18 cellular contexts compared by ENCODE assay signal in the genomic region with DNA sequence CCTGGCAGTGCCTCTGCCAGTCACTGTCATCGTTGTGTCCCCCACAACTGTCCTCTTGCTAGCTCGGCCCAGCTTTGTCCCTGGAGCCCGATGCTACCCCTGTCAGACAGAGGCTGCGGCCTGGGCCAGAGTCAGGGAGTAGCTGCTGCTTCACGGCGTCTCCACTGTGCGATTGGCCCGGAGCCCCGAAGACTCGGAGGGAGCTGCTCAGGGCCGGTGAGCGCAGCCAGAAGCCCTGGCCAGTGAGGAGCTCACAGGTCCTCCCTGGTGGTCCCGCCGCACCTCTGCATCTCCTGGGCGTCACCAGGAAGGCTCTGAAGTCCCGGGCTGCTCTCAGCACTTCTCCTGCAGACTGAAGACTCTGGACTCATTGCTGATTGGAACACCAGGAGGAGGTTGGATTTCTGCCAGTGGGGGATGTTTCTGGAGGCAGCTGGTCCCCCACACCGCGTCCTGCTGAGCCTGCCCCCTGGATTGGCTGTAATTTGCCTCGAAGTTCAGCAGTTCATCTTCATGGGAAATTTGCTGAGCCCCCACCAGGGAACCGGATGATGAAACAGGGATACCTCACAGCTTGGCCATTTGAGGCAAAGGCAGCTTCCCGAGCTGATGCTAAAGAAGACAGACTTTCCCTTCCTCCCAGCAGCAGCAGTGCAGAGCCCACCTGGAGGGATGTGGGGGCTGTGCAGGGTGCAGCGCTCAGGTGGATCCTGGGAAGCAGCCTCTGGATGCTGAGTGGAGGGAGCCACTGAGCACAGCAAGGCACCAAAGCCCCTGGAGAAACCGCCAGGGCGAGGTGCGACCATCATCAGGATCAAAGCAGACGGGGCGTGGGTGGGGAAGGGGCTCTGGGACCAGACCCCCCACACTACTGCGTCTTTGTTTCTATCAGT. TPM values are rescaled to one million over a fixed set of nuclear protein-coding genes. Genes with fewer than 3 reads are reported as not detected.
DNase-seq lines count a peak whose midpoint lies in the region; ATAC-seq and TF ChIP-seq lines count a peak whose summit lies in the region.
"Had no signal": no experiment of that assay in that cellular context is flagged by ENCODE, and none has a peak within 500 bp of the region (broad histone marks: within the 10 kb centered on the region; RNA-seq: fewer than 3 reads in every experiment).

No MANE protein-coding gene starts in this region.

- H3K27me3 ChIP-seq in BE2C (no peaks in the 10 kb centered on the region), brain microvascular endothelial cell (replicated peaks) (no peaks in the 10 kb centered on the region)
- H3K27me3 ChIP-seq: MG63, right lobe of liver, SJSA1 had no signal

- no peak for TF ChIP-seq CTCF in BE2C (IDR thresholded peaks at IDR 0.05; ENCODE audit: low read depth, low read length)
- TF ChIP-seq CTCF in HEK293 (tag by site-specific recombination; IDR thresholded peaks at IDR 0.05): no peak
- no peak for TF ChIP-seq CTCF in brain microvascular endothelial cell (IDR thresholded peaks at IDR 0.05; ENCODE audit: low read depth, low read length, missing control alignments)

- H3K4me1 Mint-ChIP-seq in naive thymus-derived CD8-positive, alpha-beta T cell: peaks cover 15 to 42% (median 32%) of the 10 kb centered on the region in 4 donors

- no peak overlapping the region for H3K4me3 ChIP-seq in BE2C (ENCODE audit: low read depth, low read length)
- no peak overlapping the region for H3K4me3 ChIP-seq in HEK293 (ENCODE audit: low read depth, low read length)
- H3K4me3 ChIP-seq in brain microvascular endothelial cell (ENCODE audit: low read depth, low read length): no peak overlapping the region
- H3K4me3 ChIP-seq: MG63, right lobe of liver, SJSA1, thoracic aorta had no signal

- H3K4me3 Mint-ChIP-seq in naive thymus-derived CD8-positive, alpha-beta T cell: no peak overlapping the region
- H3K4me3 Mint-ChIP-seq: effector memory CD8-positive, alpha-beta T cell had no signal

- CTCF ChIA-PET in HEK293 (lab: Yijun Ruan, JAX): interaction anchor here (0.7 kb wide), 1 partner anchor 88 kb away, joined by 3 read pairs; no protein-coding TSS in a partner anchor

- DNase-seq in BE2C (peak; percentile 72), brain microvascular endothelial cell (peak; percentile 83), retina (no peak), OCI-M2 (lab: John Stamatoyannopoulos, UW; ENCODE audit: unreplicated experiment) (no peak), G401 (ENCODE audit: low spot score) (no peak)
- DNase-seq in naive thymus-derived CD8-positive, alpha-beta T cell: no peak
- DNase-seq: central memory CD4-positive, alpha-beta T cell; effector memory CD8-positive, alpha-beta T cell; hippocampal formation; left cardiac atrium; MG63; NCI-H146; right lobe of liver; T1000 had no signal

- H3K36me3 Mint-ChIP-seq in naive thymus-derived CD8-positive, alpha-beta T cell: peaks cover 0 to 56% (median 5%) of the 10 kb centered on the region in 3 donors

- no peak overlapping the region for H3K27ac ChIP-seq in HEK293 (ENCODE audit: extremely low read depth, low read depth, low read length)
- H3K27ac ChIP-seq in brain microvascular endothelial cell: no peak overlapping the region
- H3K27ac ChIP-seq: right lobe of liver, SJSA1, thoracic aorta had no signal

- ATAC-seq in naive thymus-derived CD8-positive, alpha-beta T cell: no peak
- ATAC-seq in GM19452 (IDR thresholded peaks at IDR 0.05; ENCODE audit: unreplicated experiment): no peak
- ATAC-seq: effector memory CD8-positive, alpha-beta T cell; left cardiac atrium; right lobe of liver had no signal

- H3K36me3 ChIP-seq in BE2C (peaks cover 7% of the 10 kb centered on the region; the same call in 1 of the 2 replicates), HEK293 (ENCODE audit: control insufficient read depth in 2 of 2, insufficient read depth in 1 of 2, low read length in 2 of 2) (peaks cover 0 to 40% of the 10 kb centered on the region in 2 experiments; a peak in 1 of 3 replicates), brain microvascular endothelial cell (replicated peaks) (peaks cover 11% of the 10 kb centered on the region)
- H3K36me3 ChIP-seq: SJSA1 had no signal

- H3K27ac Mint-ChIP-seq in naive thymus-derived CD8-positive, alpha-beta T cell: peak overlapping the region in 7 of 10 donors; percentile 8 to 72 (median 36)

- no peaks in the 10 kb centered on the region for H3K9me3 Mint-ChIP-seq in naive thymus-derived CD8-positive, alpha-beta T cell
- H3K9me3 Mint-ChIP-seq: effector memory CD8-positive, alpha-beta T cell had no signal

- in situ Hi-C loops in brain microvascular endothelial cell (cut with HindIII; ENCODE audit: low pct_ligation_motif_present, low sequenced_read_pairs): no loop called here
- in situ Hi-C loops in G401 (cut with HindIII; ENCODE audit: low sequenced_read_pairs): no loop called here

- H3K27me3 Mint-ChIP-seq in naive thymus-derived CD8-positive, alpha-beta T cell: no peaks in the 10 kb centered on the region
- H3K27me3 Mint-ChIP-seq: effector memory CD8-positive, alpha-beta T cell had no signal

- H3K4me1 ChIP-seq in BE2C: peaks cover 16% of the 10 kb centered on the region
- no peaks in the 10 kb centered on the region; the same call in 1 of the 2 replicates for H3K4me1 ChIP-seq in HEK293 (ENCODE audit: control insufficient read depth, insufficient read depth, low read length)

- H3K9me3 ChIP-seq in BE2C (no peaks in the 10 kb centered on the region), HEK293 (ENCODE audit: control insufficient read depth, insufficient read depth, low read depth, low read length) (no peaks in the 10 kb centered on the region)
- H3K9me3 ChIP-seq: MG63, right lobe of liver, SJSA1, thoracic aorta had no signal

- POLR2A ChIA-PET in HEK293 (lab: Yijun Ruan, JAX): interaction anchor here (0.6 kb wide), 1 partner anchor 30 kb away, joined by 5 read pairs; no protein-coding TSS in a partner anchor
- POLR2A ChIA-PET in naive thymus-derived CD8-positive, alpha-beta T cell (lab: Charles Lee): interaction anchor here (3.4 to 10.6 kb wide), 2 partner anchors 12 to 43 kb away, joined by 28 to 142 read pairs; a partner anchor contains a TSS

TF ChIP-seq in HEK293, 187 proteins besides CTCF, POLR2A, EP300 and RAD21:
- TF ChIP-seq MZF1 (tag by site-specific recombination; IDR thresholded peaks at IDR 0.05; ENCODE audit: borderline replicate concordance) (no peak), ZIC2 (tag by site-specific recombination; IDR thresholded peaks at IDR 0.05) (peak; percentile 98), GLIS1 (tag by site-specific recombination; IDR thresholded peaks at IDR 0.05) (peak; percentile 92)
- TF ChIP-seq, protein P1, sequence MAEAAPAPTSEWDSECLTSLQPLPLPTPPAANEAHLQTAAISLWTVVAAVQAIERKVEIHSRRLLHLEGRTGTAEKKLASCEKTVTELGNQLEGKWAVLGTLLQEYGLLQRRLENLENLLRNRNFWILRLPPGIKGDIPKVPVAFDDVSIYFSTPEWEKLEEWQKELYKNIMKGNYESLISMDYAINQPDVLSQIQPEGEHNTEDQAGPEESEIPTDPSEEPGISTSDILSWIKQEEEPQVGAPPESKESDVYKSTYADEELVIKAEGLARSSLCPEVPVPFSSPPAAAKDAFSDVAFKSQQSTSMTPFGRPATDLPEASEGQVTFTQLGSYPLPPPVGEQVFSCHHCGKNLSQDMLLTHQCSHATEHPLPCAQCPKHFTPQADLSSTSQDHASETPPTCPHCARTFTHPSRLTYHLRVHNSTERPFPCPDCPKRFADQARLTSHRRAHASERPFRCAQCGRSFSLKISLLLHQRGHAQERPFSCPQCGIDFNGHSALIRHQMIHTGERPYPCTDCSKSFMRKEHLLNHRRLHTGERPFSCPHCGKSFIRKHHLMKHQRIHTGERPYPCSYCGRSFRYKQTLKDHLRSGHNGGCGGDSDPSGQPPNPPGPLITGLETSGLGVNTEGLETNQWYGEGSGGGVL (tag by site-specific recombination; IDR thresholded peaks at IDR 0.05): peak; percentile 51; the same call in 1 of the 2 replicates

RNA-seq across cellular contexts. Expression of a gene that starts 45.6 kb away (rescaled TPM):
- 95.4 TPM for polyA plus RNA-seq in BE2C (2012; ENCODE audit: insufficient read depth, insufficient read length, low read depth)
- 100 to 1,000 TPM; 117 to 124 TPM for total RNA-seq in naive thymus-derived CD8-positive, alpha-beta T cell
- polyA plus RNA-seq in naive thymus-derived CD8-positive, alpha-beta T cell: 10 to 100 TPM; 37.1 to 76.4 (median 49.4) TPM
- total RNA-seq in G401 (2014; rRNA removed; shearing (Covaris generic)): 27.7 and 34.3 TPM in 2 replicates

RNA-seq across cellular contexts. Expression of a gene that starts 45.8 kb away (rescaled TPM):
- 202 TPM for polyA plus RNA-seq in BE2C (2012; ENCODE audit: insufficient read depth, insufficient read length, low read depth)
- total RNA-seq in naive thymus-derived CD8-positive, alpha-beta T cell: 100 to 1,000 TPM in 1 of 2 experiments, 10 to 100 TPM in 1; 98.7 to 104 TPM
- polyA plus RNA-seq in naive thymus-derived CD8-positive, alpha-beta T cell: 100 to 1,000 TPM; 191 to 242 (median 222) TPM
- total RNA-seq in G401 (2014; rRNA removed; shearing (Covaris generic)): 23.4 and 49.4 TPM in 2 replicates

RNA-seq across cellular contexts. Expression of a gene that starts 57.0 kb away (rescaled TPM):
- 71.2 TPM for polyA plus RNA-seq in BE2C (2012; ENCODE audit: insufficient read depth, insufficient read length, low read depth)
- 10 to 100 TPM; 33.4 to 34.3 TPM for total RNA-seq in naive thymus-derived CD8-positive, alpha-beta T cell
- polyA plus RNA-seq in naive thymus-derived CD8-positive, alpha-beta T cell: 10 to 100 TPM; 42.6 to 55.0 (median 47.1) TPM
- 30.8 and 43.1 TPM in 2 replicates for total RNA-seq in G401 (2014; rRNA removed; shearing (Covaris generic))

Comparison
In these comparisons a context has a peak if more than half of its experiments do, and no peak if none do; other contexts are left out.
1. DNase-seq: peak in BE2C (single experiment) and brain microvascular endothelial cell (single experiment); none in naive thymus-derived CD8-positive, alpha-beta T cell (0 of 10), retina (single experiment), OCI-M2 (single experiment) and G401 (single experiment).